Comparison of ENCODE assay signal across 8 cellular contexts in the genomic region with DNA sequence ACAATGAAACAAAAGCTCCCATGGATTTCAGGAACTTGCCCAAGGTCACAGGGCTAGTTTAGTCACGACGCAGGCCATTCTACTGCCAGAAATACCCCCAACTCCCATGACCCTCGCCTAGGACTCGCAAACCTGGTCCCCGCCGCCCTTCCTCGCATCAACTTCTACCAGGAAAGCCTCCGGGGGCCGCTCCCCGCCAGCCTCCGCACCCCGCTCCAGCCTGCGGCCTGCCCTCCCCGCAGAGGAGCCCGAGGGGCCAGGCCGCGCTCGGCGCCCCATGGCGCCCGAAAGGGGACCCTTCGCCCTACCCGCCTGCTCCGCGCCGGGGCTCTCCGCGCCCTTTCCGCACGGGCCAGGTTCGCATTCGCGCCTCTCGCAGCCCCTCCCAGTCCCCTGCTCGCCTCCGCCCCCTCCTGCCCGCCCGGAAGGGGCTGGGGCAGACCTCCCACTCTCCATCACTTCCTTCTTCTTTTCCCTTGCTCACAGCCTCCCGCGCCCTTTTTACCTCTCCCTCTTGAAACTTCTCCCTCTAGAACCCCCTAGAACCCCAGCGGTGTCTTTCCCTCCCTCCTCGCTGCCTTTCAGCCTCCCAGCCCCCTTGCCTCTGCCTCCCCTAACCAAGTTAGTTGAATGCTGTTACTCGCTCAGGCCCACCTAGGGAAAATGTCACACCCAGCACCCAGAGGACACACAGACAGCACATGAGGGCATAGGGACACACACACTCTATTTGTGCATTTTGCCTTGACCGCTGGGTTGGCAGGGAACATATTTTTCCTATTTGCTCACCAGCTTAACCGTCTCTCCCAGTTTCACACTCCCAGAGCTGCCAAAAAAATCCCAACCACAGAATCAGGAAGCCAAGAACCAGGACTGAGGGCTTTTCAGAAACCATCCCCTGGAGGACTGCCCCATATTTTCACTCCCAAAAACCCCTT. TPM values are rescaled to one million over a fixed set of nuclear protein-coding genes. Genes with fewer than 3 reads are reported as not detected.
DNase-seq lines count a peak whose midpoint lies in the region; ATAC-seq, FAIRE-seq and TF ChIP-seq lines count a peak whose summit lies in the region.

A gene (minus strand): TSS at position 368 of the 938 bp plus-strand sequence. CDS start 949 bp downstream, outside the sequence.

- H2AFZ ChIP-seq in astrocyte (ENCODE audit: low read depth, low read length), result peak within 1 kb of the TSS; percentile 46

- H3K27ac ChIP-seq in HUES6 (ENCODE audit: low read depth, low read length) (no peak within 1 kb of the TSS), astrocyte (ENCODE audit: low read depth, low read length) (peak within 1 kb of the TSS; percentile 69)

- H3K36me3 ChIP-seq in HUES6 (ENCODE audit: control insufficient read depth, insufficient read depth, low read length), result peaks cover 5% of the 10 kb centered on the region; the same call in 1 of the 2 replicates
- no peaks in the 10 kb centered on the region for H3K36me3 ChIP-seq in astrocyte (ENCODE audit: insufficient read depth, low read length)

- H3K4me3 Mint-ChIP-seq in Calu3 (ENCODE audit: low read depth, unreplicated experiment) (peak within 1 kb of the TSS; percentile 78), astrocyte (ENCODE audit: unreplicated experiment) (peak within 1 kb of the TSS; percentile 80)

- H3K27me3 Mint-ChIP-seq in Calu3 (ENCODE audit: unreplicated experiment) (no peaks in the 10 kb centered on the region), astrocyte (ENCODE audit: low read depth, unreplicated experiment) (peaks cover 14% of the 10 kb centered on the region)

- H3K4me1 Mint-ChIP-seq in Calu3 (ENCODE audit: low read depth, unreplicated experiment) (peaks cover 50% of the 10 kb centered on the region), astrocyte (ENCODE audit: low read depth, unreplicated experiment) (peaks cover 24% of the 10 kb centered on the region)

- intact Hi-C loops in Calu3 (cut with micrococcal nuclease; ENCODE audit: unreplicated experiment), result loop anchor here (2.0 kb wide), 1 partner anchor 16 kb away; no protein-coding TSS in a partner anchor
- intact Hi-C loops in T-helper 2 cell treated with Interferon-gamma antibody and Interleukin-4, amounts not matched to agents 100 ng/mL and 5 ng/mL, for 36 hours (cut with micrococcal nuclease), result loop anchor here (1.0 to 5.0 kb wide), 4 partner anchors 32 to 1150 kb away; a partner anchor contains a TSS
- intact Hi-C loops in sciatic nerve (cut with DNase I), result no loop called here

- peaks cover 27% of the 10 kb centered on the region for H3K4me1 ChIP-seq in HUES6 (ENCODE audit: control insufficient read depth, insufficient read depth, low read length)
- H3K4me1 ChIP-seq in astrocyte (ENCODE audit: insufficient read depth, low read length), result peaks cover 40% of the 10 kb centered on the region

- no peaks in the 10 kb centered on the region for H4K20me1 ChIP-seq in astrocyte (ENCODE audit: insufficient read depth, low read length)

- H3K27me3 ChIP-seq in HUES6 (ENCODE audit: control insufficient read depth, insufficient read depth, low read length), result peaks cover 40% of the 10 kb centered on the region
- peaks cover 4% of the 10 kb centered on the region for H3K27me3 ChIP-seq in astrocyte (ENCODE audit: insufficient read depth, low read length)

- TF ChIP-seq CTCF in Calu3 (IDR thresholded peaks at IDR 0.05; ENCODE audit: unreplicated experiment), result no peak
- TF ChIP-seq CTCF in astrocyte (IDR thresholded peaks at IDR 0.05; ENCODE audit: insufficient read depth, low read depth, low read length), result no peak

- H3K27ac Mint-ChIP-seq in Calu3 (ENCODE audit: unreplicated experiment) (peak within 1 kb of the TSS; percentile 93), astrocyte (ENCODE audit: unreplicated experiment) (peak within 1 kb of the TSS; percentile 76)

- H3K9me3 Mint-ChIP-seq in Calu3 (ENCODE audit: low read depth, unreplicated experiment) (no peaks in the 10 kb centered on the region), astrocyte (ENCODE audit: unreplicated experiment) (no peaks in the 10 kb centered on the region)

- H3K4me3 ChIP-seq in HUES6 (ENCODE audit: low read depth, low read length) (peak within 1 kb of the TSS; percentile 64), astrocyte (ENCODE audit: insufficient read depth, low read depth, low read length) (peak within 1 kb of the TSS; percentile 51)

- ATAC-seq in GM21381 (IDR thresholded peaks at IDR 0.05; ENCODE audit: unreplicated experiment), result peak; percentile 58
- ATAC-seq in sciatic nerve, result peak; percentile 83

- peaks cover 4% of the 10 kb centered on the region for H3K79me2 ChIP-seq in astrocyte (ENCODE audit: insufficient read depth, low read length)

- FAIRE-seq in astrocyte (lab: Jason Lieb, UNC), result peak; percentile 71

- DNase-seq in Calu3 (peak; percentile 80), astrocyte (ENCODE audit: low read depth) (peak; percentile 90), hypothalamus (lab: John Stamatoyannopoulos, UW) (peak in 29 of 51 donors; percentile 14 to 59 (median 33)), sciatic nerve (ENCODE audit: low spot score) (peak; percentile 91), NCI-H526 (lab: John Stamatoyannopoulos, UW) (no peak)

- H3K4me2 ChIP-seq in astrocyte (ENCODE audit: low read length), result peak within 1 kb of the TSS; percentile 87

- H3K9me3 ChIP-seq in HUES6 (ENCODE audit: control insufficient read depth, insufficient read depth, low read depth, low read length), result no peaks in the 10 kb centered on the region
- H3K9me3 ChIP-seq in astrocyte (ENCODE audit: insufficient read depth, low read depth, low read length), result no peaks in the 10 kb centered on the region

- H3K9ac ChIP-seq in HUES6 (ENCODE audit: low read length), result peak within 1 kb of the TSS; percentile 33
- H3K9ac ChIP-seq in astrocyte (ENCODE audit: low read length), result peak within 1 kb of the TSS; percentile 69

- CTCF ChIA-PET in Calu3 (lab: Charles Lee), result interaction anchor here (1.2 kb wide), 1 partner anchor 31 kb away, joined by 3 read pairs; no protein-coding TSS in a partner anchor

- BruUV-seq in Calu3 (replicated peaks; lab: Mats Ljungman, UMichigan), result TSS peak; percentile 90

- H3K36me3 Mint-ChIP-seq in Calu3 (ENCODE audit: insufficient read depth, unreplicated experiment) (peaks cover 47% of the 10 kb centered on the region), astrocyte (ENCODE audit: low read depth, unreplicated experiment) (peaks cover 2% of the 10 kb centered on the region)

RNA-seq across cellular contexts. Expression of the gene that starts here (rescaled TPM):
- total RNA-seq in Calu3 (2022) (91.8 and 127 TPM in 2 replicates), astrocyte (13.3 and 16.4 TPM in 2 replicates), sciatic nerve (75.4 TPM)
- 107 and 108 TPM in 2 replicates for total RNA-seq in T-helper 2 cell treated with Interferon-gamma antibody and Interleukin-4, amounts not matched to agents 100 ng/mL and 5 ng/mL, for 36 hours

Comparison
In these comparisons a context has a peak if more than half of its experiments do, and no peak if none do; other contexts are left out.
1. DNase-seq: peak in Calu3 (single experiment), astrocyte (single experiment), hypothalamus (29 of 51) and sciatic nerve (single experiment); none in NCI-H526 (0 of 2).